ENCODE assay signal across 8 cellular contexts in the genomic region with DNA sequence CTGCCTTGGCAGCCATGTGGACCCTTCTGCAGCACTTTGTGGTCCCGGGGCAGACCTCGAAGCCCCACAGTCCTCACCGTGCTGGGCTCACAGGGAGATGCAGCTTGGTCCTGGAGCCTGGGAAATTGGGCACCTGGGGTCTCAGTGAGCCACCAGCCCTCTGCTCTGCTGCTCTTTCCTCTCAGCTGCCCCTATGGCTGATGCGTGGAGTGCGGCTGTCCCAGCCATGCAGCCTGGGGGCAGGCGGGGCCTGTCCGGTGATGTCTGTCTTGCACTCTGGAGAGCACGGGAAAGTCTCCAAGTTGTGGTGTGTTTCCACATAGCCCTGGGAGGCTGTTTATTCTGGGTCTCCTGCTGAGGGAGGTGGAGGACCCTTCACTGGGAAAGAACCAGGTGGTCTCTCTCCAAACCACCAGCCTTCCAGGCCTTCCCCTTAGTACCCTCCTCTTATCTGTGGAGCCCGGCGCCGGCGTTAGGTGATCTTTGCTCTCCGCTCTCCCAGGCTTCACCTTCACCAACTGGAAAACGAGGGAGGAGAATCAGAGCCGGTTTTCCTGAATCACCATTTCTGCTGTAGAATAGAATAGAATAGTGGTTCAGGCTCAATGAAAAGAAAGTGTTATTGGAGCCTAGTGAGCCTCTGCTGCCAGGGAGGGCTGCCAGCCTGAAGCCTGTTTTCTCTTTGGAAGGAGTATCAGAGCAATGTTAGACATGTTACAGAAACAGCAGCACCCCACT. TPM values are rescaled to one million over a fixed set of nuclear protein-coding genes. Genes with fewer than 3 reads are reported as not detected.
A peak's percentile ranks its signal among the peaks of the same experiment; 100 is the strongest.
DNase-seq lines count a peak whose midpoint lies in the region; ATAC-seq, FAIRE-seq and TF ChIP-seq lines count a peak whose summit lies in the region.

No MANE protein-coding gene starts in this region.

- POLR2A ChIA-PET in HCT116 (lab: Charles Lee): no interaction called here

- ATAC-seq in HCT116 (no peak), left ventricle myocardium superior (peak; percentile 70), HG03520 (IDR thresholded peaks at IDR 0.05; ENCODE audit: unreplicated experiment) (no peak)

- no peaks in the 10 kb centered on the region for H3K27me3 Mint-ChIP-seq in activated naive CD8-positive, alpha-beta T cell treated with anti-CD3 and anti-CD28 coated beads for 36 hours

- no peak overlapping the region; the same call in 1 of the 2 replicates for H3K9ac ChIP-seq in HCT116 (ENCODE audit: low read length)

- no peaks in the 10 kb centered on the region for H3K36me3 Mint-ChIP-seq in activated naive CD8-positive, alpha-beta T cell treated with anti-CD3 and anti-CD28 coated beads for 36 hours

- H3K27ac ChIP-seq in HCT116 (ENCODE audit: low read depth, low read length): no peak overlapping the region; the same call in 1 of the 2 replicates
- peak overlapping the region; percentile 79 to 89 for H3K27ac ChIP-seq in small intestine (ENCODE audit: low read depth in 1 of 2, low read length in 1 of 2)

- peaks cover 27% of the 10 kb centered on the region for H3K4me1 Mint-ChIP-seq in activated naive CD8-positive, alpha-beta T cell treated with anti-CD3 and anti-CD28 coated beads for 36 hours

- no peaks in the 10 kb centered on the region for H3K36me3 ChIP-seq in HCT116 (ENCODE audit: control insufficient read depth in 1 of 2, insufficient read depth in 2 of 2, low read length in 2 of 2)
- no peaks in the 10 kb centered on the region for H3K36me3 ChIP-seq in small intestine (ENCODE audit: control insufficient read depth in 2 of 2, insufficient read depth in 2 of 2, low read length in 2 of 2)

- DNase-seq in HCT116 (ENCODE audit: low read depth, low spot score) (no peak), left ventricle myocardium superior (peak; percentile 82), small intestine (peak; percentile 83), SHP77 treated with DMSO at 0.1 percent for 48 hours (lab: John Stamatoyannopoulos, UW) (no peak), NCI-H226 (no peak), NCI-H774 (lab: John Stamatoyannopoulos, UW) (no peak)
- DNase-seq in activated naive CD8-positive, alpha-beta T cell treated with anti-CD3 and anti-CD28 coated beads for 36 hours: no peak

- H3K79me2 ChIP-seq in HCT116 (ENCODE audit: insufficient read depth, low read length): peaks cover 27% of the 10 kb centered on the region

- CTCF ChIA-PET in HCT116 (lab: Charles Lee): no interaction called here

- H3K4me2 ChIP-seq in HCT116 (ENCODE audit: low read length): peak overlapping the region; percentile 100

- H3K4me1 ChIP-seq in HCT116 (ENCODE audit: control insufficient read depth in 1 of 2, insufficient read depth in 2 of 2, low read length in 2 of 2): peaks cover 37 to 54% of the 10 kb centered on the region in 2 experiments
- peaks cover 11 to 15% of the 10 kb centered on the region in 2 donors for H3K4me1 ChIP-seq in small intestine (ENCODE audit: control insufficient read depth in 2 of 2, insufficient read depth in 1 of 2, low read depth in 1 of 2, low read length in 1 of 2)

- H3K9me2 ChIP-seq in HCT116 (ENCODE audit: insufficient read depth): no peaks in the 10 kb centered on the region

- no peak overlapping the region for H3K27ac Mint-ChIP-seq in activated naive CD8-positive, alpha-beta T cell treated with anti-CD3 and anti-CD28 coated beads for 36 hours

- no peak overlapping the region for H2AFZ ChIP-seq in HCT116 (ENCODE audit: low read depth, low read length, poor library complexity, severe bottlenecking)

- H3K27me3 ChIP-seq in HCT116 (ENCODE audit: insufficient read depth, low read length) (no peaks in the 10 kb centered on the region), small intestine (ENCODE audit: control insufficient read depth in 2 of 2, insufficient read depth in 2 of 2, low read length in 2 of 2) (no peaks in the 10 kb centered on the region)

- no peak for FAIRE-seq in small intestine (lab: Jason Lieb, UNC)

- H3K9me3 ChIP-seq in HCT116 (ENCODE audit: control insufficient read depth in 1 of 2, insufficient read depth in 1 of 2, low read depth in 1 of 2, low read length in 2 of 2) (no peaks in the 10 kb centered on the region), small intestine (ENCODE audit: control insufficient read depth, low read depth) (no peaks in the 10 kb centered on the region)

- TSS peak; percentile 31 for BruUV-seq in HCT116 (replicated peaks; lab: Mats Ljungman, UMichigan)

- no peak for TF ChIP-seq RAD21 in HCT116 (IDR thresholded peaks at IDR 0.05; ENCODE audit: low read depth)

- no peak for TF ChIP-seq CTCF in HCT116 (IDR thresholded peaks at IDR 0.05 in 2 of 3, conservative IDR thresholded peaks at IDR 0.05 in 1 of 3; ENCODE audit: borderline replicate concordance in 1 of 3, insufficient read depth in 1 of 3, low read depth in 2 of 3, low read length in 2 of 3)

- no peak overlapping the region for H3K4me3 ChIP-seq in HCT116 (replicated peaks in 1 of 2; ENCODE audit: low read depth in 1 of 2, low read length in 2 of 2)
- peak overlapping the region in 1 of 2 donors; percentile 84 for H3K4me3 ChIP-seq in small intestine (ENCODE audit: low read depth in 1 of 2, low read length in 2 of 2)

- no peaks in the 10 kb centered on the region for H4K20me1 ChIP-seq in HCT116 (ENCODE audit: insufficient read depth)

- intact Hi-C loops in HCT116 (cut with micrococcal nuclease): no loop called here
- intact Hi-C loops in left ventricle myocardium superior (cut with micrococcal nuclease): no loop called here

- WGBS in small intestine, 3 donors: 22 to 41% (median 35%) methylated on average over 14 to 15 of the region's 15 CpGs

- TF ChIP-seq POLR2A in HCT116 (IDR thresholded peaks at IDR 0.05; ENCODE audit: borderline replicate concordance, extremely low read depth, insufficient read depth, insufficient read length): no peak

- RAD21 ChIA-PET in HCT116 (lab: Charles Lee; ENCODE audit: low non-redundant PET in 1 of 2, low total read pairs in 2 of 2, uncharacterized antibody in 2 of 2, unreplicated experiment in 2 of 2): no interaction called here

- H3K9me3 Mint-ChIP-seq in activated naive CD8-positive, alpha-beta T cell treated with anti-CD3 and anti-CD28 coated beads for 36 hours: no peaks in the 10 kb centered on the region

- peak overlapping the region; percentile 90 for H3K4me3 Mint-ChIP-seq in activated naive CD8-positive, alpha-beta T cell treated with anti-CD3 and anti-CD28 coated beads for 36 hours

TF ChIP-seq in HCT116, 20 proteins besides CTCF, POLR2A, EP300 and RAD21:
- TF ChIP-seq, protein P1, sequence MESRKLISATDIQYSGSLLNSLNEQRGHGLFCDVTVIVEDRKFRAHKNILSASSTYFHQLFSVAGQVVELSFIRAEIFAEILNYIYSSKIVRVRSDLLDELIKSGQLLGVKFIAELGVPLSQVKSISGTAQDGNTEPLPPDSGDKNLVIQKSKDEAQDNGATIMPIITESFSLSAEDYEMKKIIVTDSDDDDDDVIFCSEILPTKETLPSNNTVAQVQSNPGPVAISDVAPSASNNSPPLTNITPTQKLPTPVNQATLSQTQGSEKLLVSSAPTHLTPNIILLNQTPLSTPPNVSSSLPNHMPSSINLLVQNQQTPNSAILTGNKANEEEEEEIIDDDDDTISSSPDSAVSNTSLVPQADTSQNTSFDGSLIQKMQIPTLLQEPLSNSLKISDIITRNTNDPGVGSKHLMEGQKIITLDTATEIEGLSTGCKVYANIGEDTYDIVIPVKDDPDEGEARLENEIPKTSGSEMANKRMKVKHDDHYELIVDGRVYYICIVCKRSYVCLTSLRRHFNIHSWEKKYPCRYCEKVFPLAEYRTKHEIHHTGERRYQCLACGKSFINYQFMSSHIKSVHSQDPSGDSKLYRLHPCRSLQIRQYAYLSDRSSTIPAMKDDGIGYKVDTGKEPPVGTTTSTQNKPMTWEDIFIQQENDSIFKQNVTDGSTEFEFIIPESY (IDR thresholded peaks at IDR 0.05; ENCODE audit: extremely low read depth, insufficient replicate concordance, low read length): no peak
- TF ChIP-seq, protein P2, sequence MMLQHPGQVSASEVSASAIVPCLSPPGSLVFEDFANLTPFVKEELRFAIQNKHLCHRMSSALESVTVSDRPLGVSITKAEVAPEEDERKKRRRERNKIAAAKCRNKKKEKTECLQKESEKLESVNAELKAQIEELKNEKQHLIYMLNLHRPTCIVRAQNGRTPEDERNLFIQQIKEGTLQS (IDR thresholded peaks at IDR 0.05): no peak
- no peak for TF ChIP-seq EZH2 (IDR thresholded peaks at IDR 0.05)
- no peak for TF ChIP-seq ZNF274 (IDR thresholded peaks at IDR 0.05; ENCODE audit: low read depth, low read length)
- no peak for TF ChIP-seq ELF1 (IDR thresholded peaks at IDR 0.05; ENCODE audit: borderline replicate concordance, low read depth)
- TF ChIP-seq, protein P3, sequence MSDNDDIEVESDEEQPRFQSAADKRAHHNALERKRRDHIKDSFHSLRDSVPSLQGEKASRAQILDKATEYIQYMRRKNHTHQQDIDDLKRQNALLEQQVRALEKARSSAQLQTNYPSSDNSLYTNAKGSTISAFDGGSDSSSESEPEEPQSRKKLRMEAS (IDR thresholded peaks at IDR 0.05): no peak
- TF ChIP-seq ZFX (IDR thresholded peaks at IDR 0.05): no peak
- TF ChIP-seq YY1 (IDR thresholded peaks at IDR 0.05; ENCODE audit: extremely low read depth, insufficient replicate concordance, low read depth, low read length): no peak

RNA-seq across cellular contexts. Expression of a gene that starts 41.2 kb away (rescaled TPM):
- total RNA-seq in HCT116 (2021; ENCODE audit: unreplicated experiment): 25.8 TPM
- polyA plus RNA-seq in HCT116 (2012): 11.4 and 13.3 TPM in 2 replicates
- total RNA-seq in activated naive CD8-positive, alpha-beta T cell treated with anti-CD3 and anti-CD28 coated beads for 36 hours: 10 to 100 TPM; 20.7 to 20.9 TPM
- total RNA-seq in left ventricle myocardium superior: 94.0 TPM
- polyA plus RNA-seq in small intestine: 10 to 100 TPM; 30.5 to 64.9 (median 43.2) TPM

RNA-seq across cellular contexts. Expression of a gene that starts 41.6 kb away (rescaled TPM):
- total RNA-seq in HCT116 (2021; ENCODE audit: unreplicated experiment) (19.6 TPM), left ventricle myocardium superior (9.7 TPM)
- polyA plus RNA-seq in HCT116 (2012): 21.9 and 26.8 TPM in 2 replicates
- under 1 TPM; 0.04 to 0.14 TPM for total RNA-seq in activated naive CD8-positive, alpha-beta T cell treated with anti-CD3 and anti-CD28 coated beads for 36 hours
- polyA plus RNA-seq in small intestine: 1 to 10 TPM in 1 of 3 donors, under 1 TPM in 1, not detected in 1; 0.27 to 1.9 TPM

Comparison
In these comparisons a context has a peak if more than half of its experiments do, and no peak if none do; other contexts are left out.
1. DNase-seq: peak in left ventricle myocardium superior (single experiment) and small intestine (single experiment); none in HCT116 (single experiment), activated naive CD8-positive, alpha-beta T cell treated with anti-CD3 and anti-CD28 coated beads for 36 hours (single experiment), SHP77 treated with DMSO at 0.1 percent for 48 hours (single experiment), NCI-H226 (single experiment) and NCI-H774 (single experiment).